12 cellular contexts compared by ENCODE assay signal in the genomic region with DNA sequence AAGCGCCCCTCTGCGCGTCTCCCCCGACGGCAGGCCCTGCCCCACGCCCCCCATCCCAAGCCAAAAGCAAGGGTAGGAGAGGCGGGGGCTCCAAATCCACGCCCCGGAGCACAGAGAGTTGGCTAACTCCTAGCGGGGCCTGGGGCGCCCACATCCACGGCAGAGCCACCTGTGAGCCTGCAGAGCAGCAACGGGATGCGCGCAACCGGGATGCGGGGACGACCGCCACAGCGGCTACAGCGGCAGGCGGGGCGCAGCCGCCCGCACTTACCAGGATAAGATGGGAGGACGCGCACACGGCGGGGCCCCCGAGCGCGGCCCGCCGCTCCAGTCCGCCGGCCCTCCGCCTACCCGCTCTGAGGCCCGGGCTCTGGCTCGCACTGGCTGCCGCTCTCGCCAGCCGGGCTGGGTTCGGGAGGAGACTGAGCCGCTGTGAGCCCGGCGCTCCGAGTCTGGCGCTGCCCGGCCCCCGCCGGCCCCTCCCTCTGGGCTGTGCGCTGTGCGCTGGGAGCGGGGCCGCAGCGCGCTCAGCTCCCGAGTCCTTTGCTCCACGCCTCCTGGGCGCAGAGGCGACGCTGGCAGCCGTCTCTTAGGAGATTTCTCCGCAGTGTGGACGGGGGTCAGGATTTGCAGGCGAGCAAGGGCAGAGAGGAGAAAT. TPM values are rescaled to one million over a fixed set of nuclear protein-coding genes. Genes with fewer than 3 reads are reported as not detected.
DNase-seq lines count a peak whose midpoint lies in the region; ATAC-seq and TF ChIP-seq lines count a peak whose summit lies in the region.
"Had no signal": no experiment of that assay in that cellular context is flagged by ENCODE, and none has a peak within 500 bp of the region (broad histone marks: within the 10 kb centered on the region; RNA-seq: fewer than 3 reads in every experiment).

A gene (minus strand): TSS at position 424 of the 658 bp plus-strand sequence.

- TF ChIP-seq CTCF in GM06990 (IDR thresholded peaks at IDR 0.05; ENCODE audit: insufficient read depth, low read length, poor library complexity, severe bottlenecking), result no peak
- no peak for TF ChIP-seq CTCF in osteoblast (IDR thresholded peaks at IDR 0.05; ENCODE audit: extremely low read depth, low read depth, low read length)

- no peak within 1 kb of the TSS for H3K4me2 ChIP-seq in osteoblast (ENCODE audit: insufficient read depth, low read length)

- H3K27ac ChIP-seq in osteoblast (ENCODE audit: low read depth, low read length), result no peak within 1 kb of the TSS
- H3K27ac ChIP-seq: colonic mucosa, SJSA1 had no signal

- no peak within 1 kb of the TSS for H3K4me3 ChIP-seq in GM06990 (replicated peaks; ENCODE audit: low read depth, low read length)
- no peak within 1 kb of the TSS for H3K4me3 ChIP-seq in osteoblast (ENCODE audit: insufficient read depth, low read length)
- H3K4me3 ChIP-seq: colonic mucosa, SJSA1 had no signal

- ATAC-seq in HG03139 (IDR thresholded peaks at IDR 0.05; ENCODE audit: unreplicated experiment), result no peak
- ATAC-seq in HG03571 (IDR thresholded peaks at IDR 0.05; ENCODE audit: unreplicated experiment), result no peak

- H3K36me3 ChIP-seq in GM06990 (ENCODE audit: control insufficient read depth, insufficient read depth, low read length), result no peaks in the 10 kb centered on the region
- no peaks in the 10 kb centered on the region for H3K36me3 ChIP-seq in osteoblast (ENCODE audit: insufficient read depth, low read length)
- H3K36me3 ChIP-seq: colonic mucosa, SJSA1 had no signal

- H4K20me1 ChIP-seq in osteoblast (ENCODE audit: insufficient read depth, low read length), result no peaks in the 10 kb centered on the region

- no peak within 1 kb of the TSS for H2AFZ ChIP-seq in osteoblast (ENCODE audit: low read length)

- no peaks in the 10 kb centered on the region for H3K9me3 ChIP-seq in osteoblast (ENCODE audit: low read depth, low read length)
- H3K9me3 ChIP-seq: colonic mucosa, SJSA1 had no signal

- DNase-seq in GM06990 (ENCODE audit: extremely low read depth, insufficient read length), result peak; percentile 1
- peak; percentile 54 for DNase-seq in NCI-H2227 treated with DMSO at 0.1 percent for 48 hours (lab: John Stamatoyannopoulos, UW)
- DNase-seq in globus pallidus (ENCODE audit: low spot score), result peak; percentile 84
- DNase-seq in osteoblast (ENCODE audit: insufficient read length, low spot score, missing footprints), result peak; percentile 35
- no peak for DNase-seq in NK-92 treated with Interleukin-12 subunit alpha and Interleukin-12 subunit beta, amount 100 ng/mL, for 24 hours (lab: John Stamatoyannopoulos, UW)
- DNase-seq in NOMO-1 treated with DMSO at 0.1 percent for 48 hours (lab: John Stamatoyannopoulos, UW; ENCODE audit: unreplicated experiment), result no peak
- DNase-seq: colonic mucosa had no signal

- no peaks in the 10 kb centered on the region for H3K79me2 ChIP-seq in osteoblast (ENCODE audit: insufficient read depth, low read length)

- H3K4me1 ChIP-seq in osteoblast (ENCODE audit: insufficient read depth, low read length), result no peaks in the 10 kb centered on the region
- H3K4me1 ChIP-seq: colonic mucosa, SJSA1 had no signal

- no peaks in the 10 kb centered on the region for H3K27me3 ChIP-seq in GM06990 (replicated peaks; ENCODE audit: control insufficient read depth, insufficient read depth, low read length)
- H3K27me3 ChIP-seq in osteoblast (ENCODE audit: insufficient read depth, low read length), result peaks cover 25% of the 10 kb centered on the region

RNA-seq across cellular contexts. Expression of the gene that starts here (rescaled TPM):
- under 0.01 TPM in 1 of 2 replicates, not detected in the other for total RNA-seq in osteoblast
- total RNA-seq: activated CD8-positive, alpha-beta memory T cell treated with anti-CD3 and anti-CD28 coated beads for 36 hours; kidney epithelial cell; SJSA1 had no signal

Comparison
In these comparisons a context has a peak if more than half of its experiments do, and no peak if none do; other contexts are left out.
1. Peak in DNase-seq in osteoblast; RNA of the gene not detected or under 1 TPM.
2. DNase-seq: peak in GM06990 (single experiment), NCI-H2227 treated with DMSO at 0.1 percent for 48 hours (single experiment) and globus pallidus (single experiment); none in NK-92 treated with Interleukin-12 subunit alpha and Interleukin-12 subunit beta, amount 100 ng/mL, for 24 hours (single experiment) and NOMO-1 treated with DMSO at 0.1 percent for 48 hours (single experiment).